In genomic region chr5:172795401-172795977, GRCh38 we compare ENCODE assay signal across 9 cellular contexts. TPM values are rescaled to one million over a fixed set of nuclear protein-coding genes. Genes with fewer than 3 reads are reported as not detected.
A peak's percentile ranks its signal among the peaks of the same experiment; 100 is the strongest.
DNase-seq lines count a peak whose midpoint lies in the region; ATAC-seq, FAIRE-seq and TF ChIP-seq lines count a peak whose summit lies in the region.
"Had no signal": no experiment of that assay in that cellular context is flagged by ENCODE, and none has a peak within 500 bp of the region (broad histone marks: within the 10 kb centered on the region; RNA-seq: fewer than 3 reads in every experiment).

No MANE protein-coding gene starts in this region.

- H3K9me3 ChIP-seq in body of pancreas (no peaks in the 10 kb centered on the region), kidney (ENCODE audit: control insufficient read depth in 1 of 2, low read length in 2 of 2) (no peaks in the 10 kb centered on the region), skeletal muscle satellite cell (replicated peaks; ENCODE audit: low read length) (no peaks in the 10 kb centered on the region)

- 63 to 76% methylated on average over 12 of the region's 12 CpGs for WGBS in body of pancreas, 2 donors

- in situ Hi-C loops in GM13976 (cut with MboI; ENCODE audit: low sequenced_read_pairs, unreplicated experiment), result no loop called here

- intact Hi-C loops in body of pancreas (cut with DNase I), result no loop called here
- intact Hi-C loops in kidney (cut with DNase I), result no loop called here

- H3K27me3 ChIP-seq in body of pancreas, result no peaks in the 10 kb centered on the region
- no peaks in the 10 kb centered on the region for H3K27me3 ChIP-seq in skeletal muscle satellite cell (ENCODE audit: control insufficient read depth, insufficient read depth, low read length)

- ATAC-seq in body of pancreas (peak; percentile 61), HG03565 (IDR thresholded peaks at IDR 0.05; ENCODE audit: unreplicated experiment) (no peak)

- DNase-seq in GM13976 (ENCODE audit: low spot score) (peak; percentile 6), body of pancreas (peak; percentile 48 to 75 (median 70)), kidney (peak; percentile 97), DMS53 treated with DMSO at 0.1 percent for 48 hours (lab: John Stamatoyannopoulos, UW; ENCODE audit: unreplicated experiment) (no peak), NCI-H146 (lab: John Stamatoyannopoulos, UW) (no peak), cerebellar nuclear complex (lab: John Stamatoyannopoulos, UW) (no peak)
- DNase-seq: activated B cell treated with CpG ODN at 0.5 μM for 24 hours had no signal

- TF ChIP-seq CTCF in GM13976 (IDR thresholded peaks at IDR 0.05; ENCODE audit: borderline replicate concordance, control extremely low read depth, extremely low read depth, insufficient read depth, missing control alignments) (no peak), body of pancreas (IDR thresholded peaks at IDR 0.05) (peak in 1 of 7 experiments; percentile 14), kidney (IDR thresholded peaks at IDR 0.05; ENCODE audit: borderline replicate concordance, extremely low read depth, insufficient read depth) (no peak)

- H3K4me1 ChIP-seq in body of pancreas, result peaks cover 9% of the 10 kb centered on the region
- peaks cover 0 to 9% of the 10 kb centered on the region in 2 donors for H3K4me1 ChIP-seq in kidney (ENCODE audit: control insufficient read depth in 1 of 2, insufficient read depth in 1 of 2, low read depth in 1 of 2, low read length in 2 of 2)
- H3K4me1 ChIP-seq in skeletal muscle satellite cell (ENCODE audit: control insufficient read depth, insufficient read depth, low read length), result peaks cover 89% of the 10 kb centered on the region

- TF ChIP-seq POLR2A in body of pancreas (IDR thresholded peaks at IDR 0.05), result no peak

- no peak for FAIRE-seq in kidney (lab: Jason Lieb, UNC)

- H3K36me3 ChIP-seq in body of pancreas (replicated peaks in 1 of 2; ENCODE audit: insufficient read depth in 1 of 2, low read depth in 2 of 2) (no peaks in the 10 kb centered on the region), kidney (ENCODE audit: control insufficient read depth in 1 of 2, insufficient read depth in 2 of 2, low read length in 2 of 2) (no peaks in the 10 kb centered on the region), skeletal muscle satellite cell (ENCODE audit: insufficient read depth, low read length) (no peaks in the 10 kb centered on the region)

- H3K4me3 ChIP-seq in body of pancreas (no peak overlapping the region), kidney (ENCODE audit: low read length in 2 of 2) (no peak overlapping the region), skeletal muscle satellite cell (ENCODE audit: low read length) (no peak overlapping the region)

- H3K9ac ChIP-seq in kidney (ENCODE audit: low read length in 2 of 2), result no peak overlapping the region
- peak overlapping the region; percentile 44 for H3K9ac ChIP-seq in skeletal muscle satellite cell (ENCODE audit: low read depth, low read length)

- no peak overlapping the region for H3K27ac ChIP-seq in body of pancreas
- H3K27ac ChIP-seq in kidney (ENCODE audit: low read depth in 2 of 2, low read length in 2 of 2), result peak overlapping the region; percentile 2 to 24

- H3K4me2 ChIP-seq in skeletal muscle satellite cell (ENCODE audit: low read length), result peak overlapping the region; percentile 5

RNA-seq across cellular contexts. Expression of gene DUSP1, which starts 24.5 kb away (rescaled TPM):
- 100 to 1,000 TPM; 248 to 808 TPM for total RNA-seq in body of pancreas
- 172 TPM for total RNA-seq in kidney
- 298 TPM for polyA plus RNA-seq in kidney (ENCODE audit: insufficient read depth, low read depth, low replicate concordance)
- total RNA-seq in skeletal muscle satellite cell (2012; rRNA removed), result 204 and 438 TPM in 2 replicates

RNA-seq across cellular contexts. Expression of gene ERGIC1, which starts 38.6 kb away (rescaled TPM):
- 10 to 100 TPM; 46.5 to 93.1 TPM for total RNA-seq in body of pancreas
- 183 TPM for total RNA-seq in kidney
- polyA plus RNA-seq in kidney (ENCODE audit: insufficient read depth, low read depth, low replicate concordance), result 88.0 TPM
- 162 and 224 TPM in 2 replicates for total RNA-seq in skeletal muscle satellite cell (2012; rRNA removed)

Comparison
In these comparisons a context has a peak if more than half of its experiments do, and no peak if none do; other contexts are left out.
1. DNase-seq: peak in GM13976 (single experiment), body of pancreas (4 of 4) and kidney (single experiment); none in DMS53 treated with DMSO at 0.1 percent for 48 hours (single experiment), NCI-H146 (single experiment) and cerebellar nuclear complex (0 of 2).
2. H3K27ac ChIP-seq: peak in kidney (2 of 2); none in body of pancreas (0 of 4).